In genomic region chr10:104231784-104232612, GRCh38 we compare ENCODE assay signal across 9 cellular contexts. TPM values are rescaled to one million over a fixed set of nuclear protein-coding genes. Genes with fewer than 3 reads are reported as not detected.
DNase-seq lines count a peak whose midpoint lies in the region; ATAC-seq and TF ChIP-seq lines count a peak whose summit lies in the region.
"Had no signal": no experiment of that assay in that cellular context is flagged by ENCODE, and none has a peak within 500 bp of the region (broad histone marks: within the 10 kb centered on the region; RNA-seq: fewer than 3 reads in every experiment).

Gene CFAP43 (minus strand): TSS chr10:104232364. CDS start chr10:104232246, 118 bp downstream.

- peak within 1 kb of the TSS; percentile 62 to 81 (median 68) for H3K4me3 ChIP-seq in BLaER1 treated with 17β-estradiol and CSF1 and Interleukin-3, amounts not matched to agents 10 nM and 100 nM
- peak within 1 kb of the TSS; percentile 85 to 90 (median 89) for H3K4me3 ChIP-seq in right lobe of liver

- TF ChIP-seq CTCF in right lobe of liver (IDR thresholded peaks at IDR 0.05): no peak

- H4K20me1 ChIP-seq in BLaER1 treated with 17β-estradiol and CSF1 and Interleukin-3, amounts not matched to agents 10 nM and 100 nM: no peaks in the 10 kb centered on the region

- peak within 1 kb of the TSS in 4 of 11 experiments; percentile 20 to 81 (median 42); a peak in 6 of 22 replicates for H3K27ac ChIP-seq in BLaER1 treated with 17β-estradiol and CSF1 and Interleukin-3, amounts not matched to agents 10 nM and 100 nM
- H3K27ac ChIP-seq in right lobe of liver: peak within 1 kb of the TSS in 2 of 3 donors; percentile 52 to 64

- CTCF ChIA-PET in activated CD8-positive, alpha-beta T cell treated with anti-CD3 and anti-CD28 coated beads, Interleukin-2, amount 10 ng/mL, durations not matched to agents 7 days and 5 days (lab: Charles Lee): interaction anchor here (1.3 to 2.1 kb wide), 3 partner anchors 16 to 42 kb away, joined by 3 to 8 read pairs (median 7); partner anchors contain the start of gene GSTO1

- 0 out of 22 replicates have a peak, but pooled peaks cover 0 to 4% (median 0%) of the 10 kb centered on the region in 11 experiments for H3K36me3 ChIP-seq in BLaER1 treated with 17β-estradiol and CSF1 and Interleukin-3, amounts not matched to agents 10 nM and 100 nM
- H3K36me3 ChIP-seq in right lobe of liver: no peaks in the 10 kb centered on the region

- peak; percentile 97 for DNase-seq in NCI-H82 (lab: John Stamatoyannopoulos, UW)
- peak; percentile 99 for DNase-seq in activated CD8-positive, alpha-beta T cell treated with anti-CD3 and anti-CD28 coated beads, Interleukin-2, amount 10 ng/mL, durations not matched to agents 7 days and 5 days
- DNase-seq in ecto neural progenitor cell (ENCODE audit: low spot score): peak; percentile 98
- peak; percentile 99 for DNase-seq in right lobe of liver
- peak; percentile 100 for DNase-seq in stimulated activated CD4-positive, alpha-beta T cell treated with anti-CD3 and anti-CD28 coated beads, Interleukin-4, amount 100 ng/mL, for 1 hour

- H3K36me3 Mint-ChIP-seq in activated CD8-positive, alpha-beta T cell treated with anti-CD3 and anti-CD28 coated beads, Interleukin-2, amount 10 ng/mL, durations not matched to agents 7 days and 5 days (ENCODE audit: low read depth): no peaks in the 10 kb centered on the region

- WGBS in right lobe of liver (ENCODE audit: insufficient coverage, low coverage, low lambda C conversion rate, missing lambda C conversion rate): 2% methylated on average over 24 of the region's 60 CpGs

- H3K9me3 Mint-ChIP-seq in activated CD8-positive, alpha-beta T cell treated with anti-CD3 and anti-CD28 coated beads, Interleukin-2, amount 10 ng/mL, durations not matched to agents 7 days and 5 days (ENCODE audit: insufficient read depth): peaks cover 4% of the 10 kb centered on the region

- peaks cover 14% of the 10 kb centered on the region for H3K4me1 Mint-ChIP-seq in activated CD8-positive, alpha-beta T cell treated with anti-CD3 and anti-CD28 coated beads, Interleukin-2, amount 10 ng/mL, durations not matched to agents 7 days and 5 days (ENCODE audit: low read depth)

- intact Hi-C loops in right lobe of liver (cut with DNase I): no loop called here

- ATAC-seq in GM19438 (IDR thresholded peaks at IDR 0.05; ENCODE audit: low read depth, unreplicated experiment): peak; percentile 100
- ATAC-seq in HG03565 (IDR thresholded peaks at IDR 0.05; ENCODE audit: unreplicated experiment): peak; percentile 100
- ATAC-seq in activated CD8-positive, alpha-beta T cell treated with anti-CD3 and anti-CD28 coated beads, Interleukin-2, amount 10 ng/mL, durations not matched to agents 7 days and 5 days: peak; percentile 100
- ATAC-seq in right lobe of liver: peak; percentile 99 to 100 (median 99)

- peaks cover 0 to 9% (median 0%) of the 10 kb centered on the region in 10 experiments; a peak in 5 of 20 replicates for H3K4me1 ChIP-seq in BLaER1 treated with 17β-estradiol and CSF1 and Interleukin-3, amounts not matched to agents 10 nM and 100 nM
- peaks cover 0 to 5% (median 0%) of the 10 kb centered on the region in 4 donors for H3K4me1 ChIP-seq in right lobe of liver

- TF ChIP-seq POLR2A in right lobe of liver (IDR thresholded peaks at IDR 0.05): no peak

- H3K9ac ChIP-seq in BLaER1 treated with 17β-estradiol and CSF1 and Interleukin-3, amounts not matched to agents 10 nM and 100 nM: peak within 1 kb of the TSS; percentile 55 to 79 (median 69)

- POLR2A ChIA-PET in activated CD8-positive, alpha-beta T cell treated with anti-CD3 and anti-CD28 coated beads, Interleukin-2, amount 10 ng/mL, durations not matched to agents 7 days and 5 days (lab: Charles Lee): interaction anchor here (0.7 to 1.6 kb wide), 6 partner anchors 15 to 111 kb away, joined by 3 to 6 read pairs (median 4); partner anchors contain the start of genes GSTO1 and GSTO2

- H3K9me3 ChIP-seq in BLaER1 treated with 17β-estradiol and CSF1 and Interleukin-3, amounts not matched to agents 10 nM and 100 nM (replicated peaks in 1 of 11): peaks cover 38 to 51% (median 44%) of the 10 kb centered on the region in 11 experiments
- no peaks in the 10 kb centered on the region for H3K9me3 ChIP-seq in right lobe of liver

- H3K27me3 ChIP-seq in BLaER1 treated with 17β-estradiol and CSF1 and Interleukin-3, amounts not matched to agents 10 nM and 100 nM: peaks cover 22 to 39% (median 36%) of the 10 kb centered on the region in 11 experiments
- no peaks in the 10 kb centered on the region for H3K27me3 ChIP-seq in right lobe of liver

- peak within 1 kb of the TSS; percentile 43 for H3K27ac Mint-ChIP-seq in activated CD8-positive, alpha-beta T cell treated with anti-CD3 and anti-CD28 coated beads, Interleukin-2, amount 10 ng/mL, durations not matched to agents 7 days and 5 days

- H3K27me3 Mint-ChIP-seq in activated CD8-positive, alpha-beta T cell treated with anti-CD3 and anti-CD28 coated beads, Interleukin-2, amount 10 ng/mL, durations not matched to agents 7 days and 5 days (ENCODE audit: low read depth): peaks cover 22% of the 10 kb centered on the region

- H3K4me3 Mint-ChIP-seq in activated CD8-positive, alpha-beta T cell treated with anti-CD3 and anti-CD28 coated beads, Interleukin-2, amount 10 ng/mL, durations not matched to agents 7 days and 5 days: peak within 1 kb of the TSS; percentile 87

- H3K4me2 ChIP-seq in BLaER1 treated with 17β-estradiol and CSF1 and Interleukin-3, amounts not matched to agents 10 nM and 100 nM: peak within 1 kb of the TSS; percentile 72 to 89 (median 86)

RNA-seq across cellular contexts. Expression of gene CFAP43, which starts in this region (rescaled TPM):
- under 1 TPM in 1 of 2 experiments, not detected in 1; 0.18 TPM for total RNA-seq in activated CD8-positive, alpha-beta T cell treated with anti-CD3 and anti-CD28 coated beads, Interleukin-2, amount 10 ng/mL, durations not matched to agents 7 days and 5 days
- under 1 TPM in 5 of 6 experiments, not detected in 1; 0.11 to 0.34 (median 0.20) TPM for total RNA-seq in right lobe of liver
- total RNA-seq: T-helper 1 cell treated with Interleukin-12 subunit alpha and Interleukin-12 subunit beta and Interleukin-4 antibody, amounts not matched to agents 30 ng/mL and 1 ng/mL, for 36 hours had no signal

Comparison
In these comparisons a context has a peak if more than half of its experiments do, and no peak if none do; other contexts are left out.
1. Peak in DNase-seq and ATAC-seq in activated CD8-positive, alpha-beta T cell treated with anti-CD3 and anti-CD28 coated beads, Interleukin-2, amount 10 ng/mL, durations not matched to agents 7 days and 5 days; RNA of the gene not detected or under 1 TPM.
2. Peak in DNase-seq, ATAC-seq, H3K4me3 ChIP-seq and H3K27ac ChIP-seq in right lobe of liver; RNA of the gene not detected or under 1 TPM.